8 cellular contexts compared by ENCODE assay signal in the genomic region with DNA sequence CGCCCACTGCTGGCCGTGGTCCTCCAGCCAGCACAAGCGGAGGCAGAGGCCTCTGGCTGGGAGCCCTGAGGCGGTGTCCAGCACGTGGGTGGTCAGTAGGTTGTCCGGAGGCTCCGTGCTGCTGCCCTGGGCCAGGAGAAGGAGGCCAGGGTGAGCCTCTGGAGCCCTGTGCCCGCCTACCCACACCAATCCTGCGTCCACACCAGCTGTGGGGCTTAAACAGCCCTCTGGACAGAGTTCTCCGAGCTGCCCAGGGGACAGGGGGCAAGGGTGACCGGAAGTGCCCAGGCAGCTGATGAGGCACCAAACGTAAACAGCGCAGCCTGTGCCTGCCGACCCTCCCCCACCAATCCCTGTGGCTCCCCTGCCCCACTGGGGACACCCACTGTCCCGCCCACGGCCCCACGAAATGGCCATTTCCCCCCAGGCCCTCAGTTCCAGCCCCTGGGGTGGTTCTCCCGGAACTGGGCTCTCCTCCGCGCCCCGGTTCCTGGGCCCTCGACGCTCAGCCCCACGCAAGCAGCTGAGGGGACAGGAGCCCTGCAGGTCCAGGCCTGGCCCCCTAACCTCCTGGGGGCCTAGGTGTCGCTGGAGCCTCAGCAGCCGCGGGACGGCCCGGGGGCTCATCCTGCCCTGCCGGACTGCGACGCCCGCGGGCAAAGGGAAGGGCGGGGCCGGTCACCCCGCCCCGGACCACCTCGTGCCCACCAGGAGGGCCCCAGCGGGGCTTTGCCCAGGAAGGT. TPM values are rescaled to one million over a fixed set of nuclear protein-coding genes. Genes with fewer than 3 reads are reported as not detected.
A peak's percentile ranks its signal among the peaks of the same experiment; 100 is the strongest.
DNase-seq lines count a peak whose midpoint lies in the region; ATAC-seq, FAIRE-seq and TF ChIP-seq lines count a peak whose summit lies in the region.

No MANE protein-coding gene starts in this region.

- no peak overlapping the region for H3K27ac Mint-ChIP-seq in natural killer cell treated with Interleukin-12 subunit alpha and Interleukin-12 subunit beta and Interleukin-15 and Interleukin-18, amount 100 ng/mL, for 72 hours

- FAIRE-seq in urothelium cell line (lab: Jason Lieb, UNC) = no peak

- H3K4me1 ChIP-seq in PC-9 (replicated peaks; ENCODE audit: insufficient read depth) = peaks cover 34% of the 10 kb centered on the region

- CTCF ChIA-PET in PC-9 (lab: Charles Lee) = interaction anchor here (0.6 to 1.1 kb wide), 2 partner anchors 28 to 36 kb away, joined by 5 to 6 read pairs; a partner anchor contains a TSS

- H2AFZ ChIP-seq in PC-9 = peak overlapping the region; percentile 87

- H3K27ac ChIP-seq in C4-2B (peak overlapping the region; percentile 26; the same call in 1 of the 2 replicates), PC-9 (no peak overlapping the region)

- H3K4me2 ChIP-seq in PC-9 = peak overlapping the region; percentile 100

- no peaks in the 10 kb centered on the region for H3K36me3 ChIP-seq in PC-9 (ENCODE audit: low read depth)

- POLR2A ChIA-PET in PC-9 (lab: Charles Lee; ENCODE audit: unreplicated experiment) = no interaction called here

- TF ChIP-seq CTCF in C4-2B (conservative IDR thresholded peaks at IDR 0.05) = no peak
- TF ChIP-seq CTCF in PC-9 (conservative IDR thresholded peaks at IDR 0.05) = no peak
- no peak for TF ChIP-seq CTCF in fibroblast of mammary gland (conservative IDR thresholded peaks at IDR 0.05; ENCODE audit: control insufficient read depth, insufficient read depth, low read depth, low read length)

- H3K9me3 ChIP-seq in PC-9 (ENCODE audit: insufficient read depth, low read depth) = no peaks in the 10 kb centered on the region

- no peaks in the 10 kb centered on the region for H3K79me2 ChIP-seq in PC-9 (ENCODE audit: low read depth)

- peaks cover 45% of the 10 kb centered on the region for H3F3A ChIP-seq in PC-9 (ENCODE audit: insufficient read depth, low read depth)

- peaks cover 12% of the 10 kb centered on the region; the same call in 1 of the 2 replicates for H4K20me1 ChIP-seq in PC-9 (ENCODE audit: insufficient read depth)

- intact Hi-C loops in PC-9 (cut with micrococcal nuclease; ENCODE audit: unreplicated experiment) = loop anchor here (10.0 kb wide), 1 partner anchor 122 kb away; a partner anchor contains a TSS

- no peaks in the 10 kb centered on the region for H3K27me3 Mint-ChIP-seq in natural killer cell treated with Interleukin-12 subunit alpha and Interleukin-12 subunit beta and Interleukin-15 and Interleukin-18, amount 100 ng/mL, for 72 hours

- H3K4me3 Mint-ChIP-seq in natural killer cell treated with Interleukin-12 subunit alpha and Interleukin-12 subunit beta and Interleukin-15 and Interleukin-18, amount 100 ng/mL, for 72 hours = no peak overlapping the region

- H3K4me1 Mint-ChIP-seq in natural killer cell treated with Interleukin-12 subunit alpha and Interleukin-12 subunit beta and Interleukin-15 and Interleukin-18, amount 100 ng/mL, for 72 hours (ENCODE audit: low read depth in 2 of 2) = peaks cover 0 to 3% of the 10 kb centered on the region in 2 donors

- H3K4me3 ChIP-seq in PC-9 (peak overlapping the region; percentile 77), fibroblast of mammary gland (ENCODE audit: control insufficient read depth, low read depth, low read length) (peak overlapping the region; percentile 16)

- no peaks in the 10 kb centered on the region for H3K27me3 ChIP-seq in PC-9 (ENCODE audit: insufficient read depth, low read depth)

- TSS peak; percentile 18 for BruUV-seq in PC-9 (replicated peaks; lab: Mats Ljungman, UMichigan)

- no peaks in the 10 kb centered on the region for H3K36me3 Mint-ChIP-seq in natural killer cell treated with Interleukin-12 subunit alpha and Interleukin-12 subunit beta and Interleukin-15 and Interleukin-18, amount 100 ng/mL, for 72 hours

- DNase-seq in PC-9 (peak; percentile 58 to 80), fibroblast of mammary gland (ENCODE audit: low read depth) (peak; percentile 64), OCI-M2 (lab: John Stamatoyannopoulos, UW; ENCODE audit: unreplicated experiment) (no peak), NCI-H446 treated with DMSO at 0.1 percent for 48 hours (lab: John Stamatoyannopoulos, UW) (no peak), urothelium cell line (ENCODE audit: low spot score) (no peak)
- DNase-seq in natural killer cell treated with Interleukin-12 subunit alpha and Interleukin-12 subunit beta and Interleukin-15 and Interleukin-18, amount 100 ng/mL, for 72 hours (ENCODE audit: low spot score) = no peak
- DNase-seq in activated naive CD4-positive, alpha-beta T cell treated with anti-CD3 and anti-CD28 coated beads, Interleukin-2, amount 50 U/mL, for 16 hours = no peak

- ATAC-seq in natural killer cell treated with Interleukin-12 subunit alpha and Interleukin-12 subunit beta and Interleukin-15 and Interleukin-18, amount 100 ng/mL, for 72 hours = peak; percentile 11 to 12

- H3K9me3 Mint-ChIP-seq in natural killer cell treated with Interleukin-12 subunit alpha and Interleukin-12 subunit beta and Interleukin-15 and Interleukin-18, amount 100 ng/mL, for 72 hours = no peaks in the 10 kb centered on the region

- H3K9me2 ChIP-seq in PC-9 (ENCODE audit: insufficient read depth) = no peaks in the 10 kb centered on the region

RNA-seq across cellular contexts. Expression of a gene that starts 27.9 kb away (rescaled TPM):
- total RNA-seq in PC-9 (2021) = 32.4 and 35.8 TPM in 2 replicates
- not detected for total RNA-seq in natural killer cell treated with Interleukin-12 subunit alpha and Interleukin-12 subunit beta and Interleukin-15 and Interleukin-18, amount 100 ng/mL, for 72 hours

RNA-seq across cellular contexts. Expression of a gene that starts 30.0 kb away (rescaled TPM):
- not detected in 2 replicates for total RNA-seq in PC-9 (2021)
- total RNA-seq in natural killer cell treated with Interleukin-12 subunit alpha and Interleukin-12 subunit beta and Interleukin-15 and Interleukin-18, amount 100 ng/mL, for 72 hours = not detected

Comparison
In these comparisons a context has a peak if more than half of its experiments do, and no peak if none do; other contexts are left out.
1. DNase-seq: peak in PC-9 (2 of 2) and fibroblast of mammary gland (single experiment); none in natural killer cell treated with Interleukin-12 subunit alpha and Interleukin-12 subunit beta and Interleukin-15 and Interleukin-18, amount 100 ng/mL, for 72 hours (single experiment), activated naive CD4-positive, alpha-beta T cell treated with anti-CD3 and anti-CD28 coated beads, Interleukin-2, amount 50 U/mL, for 16 hours (single experiment), OCI-M2 (single experiment), NCI-H446 treated with DMSO at 0.1 percent for 48 hours (single experiment) and urothelium cell line (single experiment).
2. RNA of a gene that starts 27.9 kb away (total RNA-seq): 32.4 to 35.8 TPM in PC-9; not detected in natural killer cell treated with Interleukin-12 subunit alpha and Interleukin-12 subunit beta and Interleukin-15 and Interleukin-18, amount 100 ng/mL, for 72 hours; every median in the first group is over 10 times any median in the second.